ENCODE assay signal across 8 cellular contexts in the genomic region with DNA sequence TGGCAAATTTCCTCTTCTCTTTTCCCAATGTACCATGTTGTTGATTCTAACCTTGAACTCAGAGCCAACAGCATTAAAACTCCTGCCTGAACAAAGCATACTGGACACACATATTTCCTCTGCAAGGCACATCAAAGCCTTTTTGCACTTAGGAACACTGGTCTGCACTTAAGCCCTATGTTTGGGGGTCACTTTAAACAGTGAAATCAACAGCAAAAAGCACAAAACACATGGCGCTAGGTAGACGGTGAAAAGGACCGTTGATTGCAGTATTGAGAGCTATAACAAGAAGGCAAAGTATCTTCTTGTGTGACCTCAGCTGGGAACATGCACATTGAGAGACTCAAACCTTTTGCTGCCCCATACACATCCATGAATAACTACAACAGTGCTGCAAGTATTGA.
"Had no signal": no experiment of that assay in that cellular context is flagged by ENCODE, and none has a peak within 500 bp of the region (broad histone marks: within the 10 kb centered on the region; RNA-seq: fewer than 3 reads in every experiment).

No MANE protein-coding gene starts in this region.

- H3K27ac ChIP-seq: HL-60, KMS-11 had no signal

- H3K27me3 Mint-ChIP-seq: IgD-negative memory B cell had no signal

- ATAC-seq: K562 had no signal

- H3K27ac Mint-ChIP-seq: IgD-negative memory B cell had no signal

- DNase-seq: IMR-90, KBM-7, KG1 had no signal

- H3K4me2 ChIP-seq: KMS-11 had no signal

- H3K4me3 ChIP-seq: K562 had no signal

- H3K4me1 Mint-ChIP-seq: IgD-negative memory B cell had no signal

- H3K4me3 Mint-ChIP-seq: IgD-negative memory B cell had no signal

- FAIRE-seq: HTR-8/SVneo, K562 had no signal

- H3K9ac ChIP-seq: KMS-11 had no signal
